15 cellular contexts compared by ENCODE assay signal in genomic region chr10:21314906-21315305, GRCh38.
DNase-seq lines count a peak whose midpoint lies in the region; ATAC-seq and TF ChIP-seq lines count a peak whose summit lies in the region.
"Had no signal": no experiment of that assay in that cellular context is flagged by ENCODE, and none has a peak within 500 bp of the region (broad histone marks: within the 10 kb centered on the region; RNA-seq: fewer than 3 reads in every experiment).

No MANE protein-coding gene starts in this region.

- no TSS peak for BruUV-seq in OCI-LY7 (replicated peaks; lab: Mats Ljungman, UMichigan)

- H3K9me2 ChIP-seq in OCI-LY7 (ENCODE audit: insufficient read depth, low read length), result no peaks in the 10 kb centered on the region

- no peaks in the 10 kb centered on the region for H4K20me1 ChIP-seq in OCI-LY7 (ENCODE audit: insufficient read depth, low read length)

- H3K36me3 ChIP-seq in OCI-LY7 (ENCODE audit: insufficient read depth, low read length), result no peaks in the 10 kb centered on the region
- H3K36me3 ChIP-seq in lower lobe of right lung, result no peaks in the 10 kb centered on the region
- no peaks in the 10 kb centered on the region for H3K36me3 ChIP-seq in thyroid gland
- H3K36me3 ChIP-seq: colonic mucosa had no signal

- TF ChIP-seq POLR2A in thyroid gland (IDR thresholded peaks at IDR 0.05), result no peak

- POLR2A ChIA-PET in OCI-LY7 (lab: Charles Lee), result no interaction called here

- H3K4me1 ChIP-seq in OCI-LY7 (ENCODE audit: insufficient read depth, low read length, poor library complexity, severe bottlenecking), result peaks cover 25% of the 10 kb centered on the region
- peaks cover 22% of the 10 kb centered on the region for H3K4me1 ChIP-seq in lower lobe of right lung
- peaks cover 27 to 31% of the 10 kb centered on the region in 2 donors for H3K4me1 ChIP-seq in thyroid gland
- H3K4me1 ChIP-seq: colonic mucosa had no signal

- H3K27ac ChIP-seq in OCI-LY7 (ENCODE audit: low read depth, low read length, poor library complexity, severe bottlenecking) (no peak overlapping the region), epithelial cell of prostate (peak overlapping the region; percentile 62), lower lobe of right lung (peak overlapping the region; percentile 56), thyroid gland (peak overlapping the region; percentile 19 to 70 (median 53)), dorsolateral prefrontal cortex (peak overlapping the region in 2 of 59 donors; percentile 9 to 10)
- H3K27ac ChIP-seq: colonic mucosa had no signal

- H3K4me3 ChIP-seq in OCI-LY7 (ENCODE audit: low read depth, low read length, poor library complexity, severe bottlenecking) (no peak overlapping the region), lower lobe of right lung (no peak overlapping the region), thyroid gland (replicated peaks in 1 of 3) (no peak overlapping the region), dorsolateral prefrontal cortex (no peak overlapping the region)
- H3K4me3 ChIP-seq: colonic mucosa had no signal

- whole genome bisulfite sequencing in thyroid gland, 2 donors, result 26 to 35% methylated on average over 11 of the region's 11 CpGs

- H2AFZ ChIP-seq in OCI-LY7 (ENCODE audit: low read length), result peak overlapping the region; percentile 64

- ATAC-seq in lower lobe of right lung (peak; percentile 3 to 11), HG03025 (IDR thresholded peaks at IDR 0.05; ENCODE audit: low FRiP score, unreplicated experiment) (no peak), HG03095 (IDR thresholded peaks at IDR 0.05; ENCODE audit: unreplicated experiment) (no peak), GM21825 (IDR thresholded peaks at IDR 0.05; ENCODE audit: unreplicated experiment) (no peak)

- no peak for TF ChIP-seq CTCF in OCI-LY7 (conservative IDR thresholded peaks at IDR 0.05; ENCODE audit: low read length)
- no peak for TF ChIP-seq CTCF in lower lobe of right lung (IDR thresholded peaks at IDR 0.05)
- TF ChIP-seq CTCF in thyroid gland (IDR thresholded peaks at IDR 0.05), result no peak
- TF ChIP-seq CTCF in dorsolateral prefrontal cortex (IDR thresholded peaks at IDR 0.05 in 54 of 56, conservative IDR thresholded peaks at IDR 0.05 in 2 of 56; ENCODE audit: low read depth in 1 of 56, partially characterized antibody in 56 of 56), result no peak

- CTCF ChIA-PET in OCI-LY7 (lab: Charles Lee; ENCODE audit: unreplicated experiment), result no interaction called here

- peak overlapping the region; percentile 44 for H3K4me2 ChIP-seq in OCI-LY7 (ENCODE audit: low read length)

- H3K27me3 ChIP-seq in lower lobe of right lung (ENCODE audit: low read depth) (no peaks in the 10 kb centered on the region), thyroid gland (no peaks in the 10 kb centered on the region), dorsolateral prefrontal cortex (no peaks in the 10 kb centered on the region)
- H3K27me3 ChIP-seq: colonic mucosa had no signal

- H3K9me3 ChIP-seq in OCI-LY7 (ENCODE audit: low read length) (no peaks in the 10 kb centered on the region), lower lobe of right lung (no peaks in the 10 kb centered on the region), thyroid gland (no peaks in the 10 kb centered on the region)
- H3K9me3 ChIP-seq: colonic mucosa had no signal

- DNase-seq in OCI-LY7 (ENCODE audit: low spot score), result no peak
- no peak for DNase-seq in epithelial cell of prostate (ENCODE audit: low read depth, low spot score)
- DNase-seq in lower lobe of right lung, result no peak
- DNase-seq in thyroid gland, result no peak
- DNase-seq in dorsolateral prefrontal cortex, result no peak
- DNase-seq: activated CD8-positive, alpha-beta memory T cell treated with anti-CD3 and anti-CD28 coated beads, Interleukin-2, amount 50 U/mL, for 4 hours; activated naive CD8-positive, alpha-beta T cell treated with anti-CD3 and anti-CD28 coated beads, Interleukin-2, amount 10 ng/mL, durations not matched to agents 7 days and 5 days; colonic mucosa; naive B cell; NCI-H1436; NCI-H748 treated with DMSO at 0.1 percent for 48 hours; substantia nigra had no signal

- intact Hi-C loops in OCI-LY7 (cut with micrococcal nuclease; ENCODE audit: unreplicated experiment) (no loop called here), lower lobe of right lung (cut with DNase I) (no loop called here), thyroid gland (cut with DNase I) (no loop called here), dorsolateral prefrontal cortex (cut with DNase I) (no loop called here)

- no peaks in the 10 kb centered on the region for H3K79me2 ChIP-seq in OCI-LY7 (ENCODE audit: insufficient read depth, low read depth, low read length)

Comparison
In these comparisons a context has a peak if more than half of its experiments do, and no peak if none do; other contexts are left out.
1. ATAC-seq: peak in lower lobe of right lung (2 of 2); none in HG03025 (single experiment), HG03095 (single experiment) and GM21825 (single experiment).